ENCODE assay signal across 8 cellular contexts in the genomic region with DNA sequence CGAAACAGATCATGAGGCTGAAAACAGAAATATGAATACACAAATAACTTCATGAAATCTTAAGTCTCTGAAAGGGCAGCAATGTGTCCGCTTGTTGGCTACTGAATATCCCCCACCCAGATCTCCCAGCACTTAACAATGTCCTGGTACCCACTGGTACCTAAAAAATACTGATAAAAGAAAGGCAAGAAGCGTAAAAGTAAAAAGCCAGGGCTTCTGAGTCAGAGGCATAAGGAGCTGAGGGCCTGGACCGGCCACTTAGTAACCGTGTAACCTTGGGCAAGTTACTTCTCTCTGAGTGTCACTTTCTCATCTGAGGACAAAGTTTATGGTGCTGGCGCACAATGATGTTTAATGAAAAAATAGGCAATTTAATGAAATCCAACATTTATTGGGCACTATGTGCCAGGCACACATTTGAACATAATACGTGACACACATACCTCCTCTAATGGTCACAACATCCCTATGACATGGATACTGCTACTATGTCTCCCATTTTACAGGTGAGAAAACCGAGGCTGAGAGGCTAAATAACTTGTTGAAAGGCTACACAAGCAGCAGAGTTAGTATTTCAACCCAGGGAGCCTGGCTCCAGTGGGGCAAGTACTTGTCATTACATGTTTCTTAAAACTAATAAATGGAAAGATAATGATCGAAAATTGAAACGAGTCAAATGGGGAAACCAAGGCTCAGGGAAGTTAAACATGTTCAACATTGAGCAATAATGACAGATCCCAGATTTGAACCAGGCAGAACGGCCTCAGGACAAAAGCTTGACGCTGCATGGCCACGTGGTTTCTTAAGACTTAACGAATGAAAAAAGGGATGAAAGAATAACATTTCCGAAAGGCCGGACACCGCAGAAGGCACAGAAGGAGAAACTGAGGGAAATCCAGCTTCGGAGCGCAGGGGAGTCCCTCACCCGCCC. TPM values are rescaled to one million over a fixed set of nuclear protein-coding genes. Genes with fewer than 3 reads are reported as not detected.
DNase-seq lines count a peak whose midpoint lies in the region; ATAC-seq and TF ChIP-seq lines count a peak whose summit lies in the region.

No MANE protein-coding gene starts in this region.

- H3K27me3 ChIP-seq in MM.1S (replicated peaks; ENCODE audit: insufficient read depth, low read length) (no peaks in the 10 kb centered on the region), breast epithelium (no peaks in the 10 kb centered on the region), upper lobe of right lung (no peaks in the 10 kb centered on the region)

- ATAC-seq in upper lobe of right lung: no peak

- peak overlapping the region; percentile 72 for H3K4me3 ChIP-seq in MM.1S (ENCODE audit: low read length)
- peak overlapping the region; percentile 69 to 92 (median 83) for H3K4me3 ChIP-seq in breast epithelium
- H3K4me3 ChIP-seq in upper lobe of right lung: peak overlapping the region; percentile 94

- peaks cover 43% of the 10 kb centered on the region for H3K4me1 ChIP-seq in MM.1S (ENCODE audit: low read length)
- H3K4me1 ChIP-seq in breast epithelium: peaks cover 0 to 3% of the 10 kb centered on the region in 2 donors
- peaks cover 33% of the 10 kb centered on the region for H3K4me1 ChIP-seq in upper lobe of right lung

- peaks cover 13% of the 10 kb centered on the region; the same call in 1 of the 2 replicates for H3F3A ChIP-seq in MM.1S (ENCODE audit: insufficient read depth, low read length)

- no peaks in the 10 kb centered on the region for H3K9me2 ChIP-seq in MM.1S (replicated peaks; ENCODE audit: insufficient read depth, low read length)

- peak overlapping the region; percentile 37; the same call in 1 of the 2 replicates for H2AFZ ChIP-seq in MM.1S (ENCODE audit: low read length)

- intact Hi-C loops in breast epithelium (cut with DNase I; ENCODE audit: low total_unique reads) (loop anchor here (10.0 kb wide), 1 partner anchor 1344 kb away; a partner anchor contains a TSS), upper lobe of right lung (cut with DNase I) (no loop called here)

- peak overlapping the region; percentile 86 for H3K9ac ChIP-seq in MM.1S (ENCODE audit: low read length)

- TF ChIP-seq POLR2A in breast epithelium (IDR thresholded peaks at IDR 0.05): no peak

- H3K9me3 ChIP-seq in MM.1S (replicated peaks; ENCODE audit: insufficient read depth, low read length): no peaks in the 10 kb centered on the region
- no peaks in the 10 kb centered on the region for H3K9me3 ChIP-seq in breast epithelium
- no peaks in the 10 kb centered on the region for H3K9me3 ChIP-seq in upper lobe of right lung

- TF ChIP-seq CTCF in MM.1S (IDR thresholded peaks at IDR 0.05; ENCODE audit: low read length) (no peak), breast epithelium (IDR thresholded peaks at IDR 0.05) (no peak), upper lobe of right lung (IDR thresholded peaks at IDR 0.05) (no peak)

- H3K27ac ChIP-seq in MM.1S (ENCODE audit: low read length) (peak overlapping the region; percentile 73), breast epithelium (peak overlapping the region; percentile 95 to 97), upper lobe of right lung (peak overlapping the region; percentile 97)

- H3K36me3 ChIP-seq in MM.1S (replicated peaks; ENCODE audit: insufficient read depth, low read length) (peaks cover 5% of the 10 kb centered on the region; the same call in 1 of the 2 replicates), breast epithelium (no peaks in the 10 kb centered on the region), upper lobe of right lung (peaks cover 20% of the 10 kb centered on the region)

- DNase-seq in EL: peak; percentile 25
- DNase-seq in MM.1S: no peak
- peak in 1 of 2 donors; percentile 40 for DNase-seq in breast epithelium (ENCODE audit: low spot score in 2 of 2)
- peak; percentile 59 for DNase-seq in medulla oblongata (ENCODE audit: extremely low spot score)
- DNase-seq in upper lobe of right lung: no peak
- no peak for DNase-seq in activated gamma-delta T cell (lab: John Stamatoyannopoulos, UW)
- no peak for DNase-seq in DMS114 treated with DMSO at 0.1 percent for 48 hours (lab: John Stamatoyannopoulos, UW; ENCODE audit: unreplicated experiment)
- no peak for DNase-seq in germinal center (ENCODE audit: low spot score)

- no peaks in the 10 kb centered on the region for H4K20me1 ChIP-seq in MM.1S (ENCODE audit: insufficient read depth, low read length)

- H3K4me2 ChIP-seq in MM.1S (ENCODE audit: low read depth, low read length): peak overlapping the region; percentile 80

- peaks cover 57% of the 10 kb centered on the region for H3K79me2 ChIP-seq in MM.1S (ENCODE audit: low read length)

RNA-seq across cellular contexts. Expression of a gene that starts 0.8 kb away (rescaled TPM):
- 10 to 100 TPM; 14.4 to 29.2 (median 27.1) TPM for total RNA-seq in breast epithelium
- total RNA-seq in upper lobe of right lung: 13.3 TPM

RNA-seq across cellular contexts. Expression of a gene that starts 21.0 kb away (rescaled TPM):
- total RNA-seq in breast epithelium (10 to 100 TPM; 19.8 to 42.9 (median 26.9) TPM), upper lobe of right lung (17.7 TPM)

RNA-seq across cellular contexts. Expression of a gene that starts 37.2 kb away (rescaled TPM):
- total RNA-seq in breast epithelium (1 to 10 TPM; 1.3 to 2.9 (median 1.6) TPM), upper lobe of right lung (1.6 TPM)

Comparison
In these comparisons a context has a peak if more than half of its experiments do, and no peak if none do; other contexts are left out.
1. DNase-seq: peak in EL (single experiment) and medulla oblongata (single experiment); none in MM.1S (single experiment), upper lobe of right lung (single experiment), activated gamma-delta T cell (single experiment), DMS114 treated with DMSO at 0.1 percent for 48 hours (single experiment) and germinal center (single experiment).
2. Peak in every context shown above with its lines, with median percentiles within 50 percentile points of each other: H3K27ac ChIP-seq and H3K4me3 ChIP-seq.